In genomic region chr20:50127587-50128519, GRCh38 we compare ENCODE assay signal across 3 cellular contexts.
TF ChIP-seq lines count a peak whose summit lies in the region.

No MANE protein-coding gene starts in this region.

TF ChIP-seq in GM12891, 5 proteins besides CTCF, POLR2A, EP300 and RAD21:
- TF ChIP-seq POU2F2 (IDR thresholded peaks at IDR 0.05; ENCODE audit: low read depth, low read length) (no peak), TAF1 (IDR thresholded peaks at IDR 0.05; ENCODE audit: low read depth, low read length) (no peak), SPI1 (IDR thresholded peaks at IDR 0.05; ENCODE audit: low read depth, low read length) (no peak), POLR2AphosphoS5 (IDR thresholded peaks at IDR 0.05; ENCODE audit: low read depth, low read length) (no peak), PAX5 (IDR thresholded peaks at IDR 0.05; ENCODE audit: insufficient read depth, low read length, severe bottlenecking) (no peak)

TF ChIP-seq in IMR-90, 13 proteins besides CTCF, POLR2A, EP300 and RAD21:
- TF ChIP-seq MXI1 (IDR thresholded peaks at IDR 0.05; ENCODE audit: borderline replicate concordance, low read depth, low read length) (no peak), CHD1 (IDR thresholded peaks at IDR 0.05; ENCODE audit: low read depth, low read length) (no peak), RCOR1 (IDR thresholded peaks at IDR 0.05; ENCODE audit: insufficient replicate concordance, low read length) (no peak), MAZ (IDR thresholded peaks at IDR 0.05; ENCODE audit: borderline replicate concordance, low read depth, low read length) (no peak), CEBPB (IDR thresholded peaks at IDR 0.05; ENCODE audit: low read depth, low read length) (no peak), ELK1 (IDR thresholded peaks at IDR 0.05; ENCODE audit: borderline replicate concordance, low read depth, low read length) (no peak), NFE2L2 (IDR thresholded peaks at IDR 0.05; ENCODE audit: low read depth, low read length) (no peak), BHLHE40 (IDR thresholded peaks at IDR 0.05; ENCODE audit: low read depth, low read length) (no peak), RFX5 (IDR thresholded peaks at IDR 0.05; ENCODE audit: low read depth, low read length) (no peak), SMC3 (IDR thresholded peaks at IDR 0.05; ENCODE audit: low read depth, low read length) (no peak), FOS (IDR thresholded peaks at IDR 0.05; ENCODE audit: low read depth, low read length) (no peak), MAFK (IDR thresholded peaks at IDR 0.05; ENCODE audit: low read depth, low read length) (no peak), USF2 (IDR thresholded peaks at IDR 0.05; ENCODE audit: low read depth, low read length) (no peak)
TF ChIP-seq in IMR-90: peak in this region for 0.

TF ChIP-seq in K562, 482 proteins besides CTCF, POLR2A, EP300 and RAD21:
- TF ChIP-seq ZKSCAN1 (IDR thresholded peaks at IDR 0.05; ENCODE audit: low read depth, low read length), result 0 out of 2 replicates have a peak, but pooled peaks have one; percentile 53
- TF ChIP-seq USF1 (CRISPR knock-in tag; IDR thresholded peaks at IDR 0.05), result no peak
